In genomic region chr18:46706968-46707367, GRCh38 we compare ENCODE assay signal across 22 cellular contexts. TPM values are rescaled to one million over a fixed set of nuclear protein-coding genes. Genes with fewer than 3 reads are reported as not detected.
DNase-seq lines count a peak whose midpoint lies in the region; ATAC-seq and TF ChIP-seq lines count a peak whose summit lies in the region.
"Had no signal": no experiment of that assay in that cellular context is flagged by ENCODE, and none has a peak within 500 bp of the region (broad histone marks: within the 10 kb centered on the region; RNA-seq: fewer than 3 reads in every experiment).

No MANE protein-coding gene starts in this region.

- no peaks in the 10 kb centered on the region for H3K9me3 ChIP-seq in gastrocnemius medialis
- H3K9me3 ChIP-seq: body of pancreas, sigmoid colon, tibial artery had no signal

- H3K4me3 ChIP-seq in foreskin fibroblast (ENCODE audit: low read depth in 1 of 2, low read length in 2 of 2) = no peak overlapping the region
- H3K4me3 ChIP-seq in gastrocnemius medialis = no peak overlapping the region
- H3K4me3 ChIP-seq: body of pancreas, GM12878, sigmoid colon, tibial artery had no signal

- CTCF ChIA-PET in activated naive CD4-positive, alpha-beta T cell treated with anti-CD3 and anti-CD28 coated beads for 36 hours (lab: Charles Lee) = no interaction called here

- TF ChIP-seq POLR2A in gastrocnemius medialis (IDR thresholded peaks at IDR 0.05) = no peak

- H3K4me1 Mint-ChIP-seq in HFFc6 (ENCODE audit: low read depth) = peaks cover 16% of the 10 kb centered on the region
- no peaks in the 10 kb centered on the region for H3K4me1 Mint-ChIP-seq in activated naive CD4-positive, alpha-beta T cell treated with anti-CD3 and anti-CD28 coated beads for 36 hours (ENCODE audit: low read depth)
- H3K4me1 Mint-ChIP-seq: activated CD4-positive, alpha-beta T cell treated with anti-CD3 and anti-CD28 coated beads, Interleukin-2, amount 10 ng/mL, durations not matched to agents 24 days and 14 days; activated naive CD8-positive, alpha-beta T cell treated with anti-CD3 and anti-CD28 coated beads for 36 hours; activated T-helper 17 cell treated with anti-CD3 and anti-CD28 coated beads, Interleukin-2, amount 50 U/mL, for 72 hours; CD4-positive, alpha-beta memory T cell had no signal

- H3K4me3 Mint-ChIP-seq in HFFc6 = no peak overlapping the region
- H3K4me3 Mint-ChIP-seq in activated naive CD4-positive, alpha-beta T cell treated with anti-CD3 and anti-CD28 coated beads for 36 hours = no peak overlapping the region
- H3K4me3 Mint-ChIP-seq: activated CD4-positive, alpha-beta T cell treated with anti-CD3 and anti-CD28 coated beads, Interleukin-2, amount 10 ng/mL, durations not matched to agents 24 days and 14 days; activated naive CD8-positive, alpha-beta T cell treated with anti-CD3 and anti-CD28 coated beads for 36 hours; activated T-helper 17 cell treated with anti-CD3 and anti-CD28 coated beads, Interleukin-2, amount 50 U/mL, for 72 hours; CD4-positive, alpha-beta memory T cell; effector memory CD8-positive, alpha-beta T cell; T-cell had no signal

- H3K27ac Mint-ChIP-seq in HFFc6 = no peak overlapping the region
- no peak overlapping the region for H3K27ac Mint-ChIP-seq in activated naive CD4-positive, alpha-beta T cell treated with anti-CD3 and anti-CD28 coated beads for 36 hours
- H3K27ac Mint-ChIP-seq: activated CD4-positive, alpha-beta T cell treated with anti-CD3 and anti-CD28 coated beads, Interleukin-2, amount 10 ng/mL, durations not matched to agents 24 days and 14 days; activated naive CD8-positive, alpha-beta T cell treated with anti-CD3 and anti-CD28 coated beads for 36 hours; activated T-helper 17 cell treated with anti-CD3 and anti-CD28 coated beads, Interleukin-2, amount 50 U/mL, for 72 hours; effector memory CD8-positive, alpha-beta T cell; T-cell had no signal

- peaks cover 6% of the 10 kb centered on the region; the same call in 1 of the 2 replicates for H3K27me3 Mint-ChIP-seq in HFFc6 (ENCODE audit: insufficient read depth)
- H3K27me3 Mint-ChIP-seq in activated naive CD4-positive, alpha-beta T cell treated with anti-CD3 and anti-CD28 coated beads for 36 hours (ENCODE audit: low read depth) = no peaks in the 10 kb centered on the region

- no peaks in the 10 kb centered on the region for H3K9me3 Mint-ChIP-seq in HFFc6
- H3K9me3 Mint-ChIP-seq in activated naive CD4-positive, alpha-beta T cell treated with anti-CD3 and anti-CD28 coated beads for 36 hours = no peaks in the 10 kb centered on the region
- H3K9me3 Mint-ChIP-seq: activated CD4-positive, alpha-beta T cell treated with anti-CD3 and anti-CD28 coated beads, Interleukin-2, amount 10 ng/mL, durations not matched to agents 24 days and 14 days; activated naive CD8-positive, alpha-beta T cell treated with anti-CD3 and anti-CD28 coated beads for 36 hours; activated T-helper 17 cell treated with anti-CD3 and anti-CD28 coated beads, Interleukin-2, amount 50 U/mL, for 72 hours; CD4-positive, alpha-beta memory T cell; effector memory CD8-positive, alpha-beta T cell; T-cell had no signal

- peak; percentile 16 to 53 for ATAC-seq in gastrocnemius medialis
- no peak for ATAC-seq in stimulated activated naive CD8-positive, alpha-beta T cell treated with anti-CD3 and anti-CD28 coated beads, Interleukin-15, Interleukin-2, amounts not matched to agents 100 U/mL and 50 U/mL, for 24 hours
- ATAC-seq: activated T-helper 17 cell treated with anti-CD3 and anti-CD28 coated beads, Interleukin-2, amount 50 U/mL, for 72 hours; body of pancreas; effector memory CD8-positive, alpha-beta T cell; GM12878; T-cell had no signal

- H3K27ac ChIP-seq in gastrocnemius medialis (peak overlapping the region in 3 of 4 donors; percentile 13 to 50 (median 31)), substantia nigra (ENCODE audit: low read depth, low read length, poor library complexity, severe bottlenecking) (no peak overlapping the region)
- H3K27ac ChIP-seq: body of pancreas, sigmoid colon, tibial artery had no signal

- TF ChIP-seq CTCF in HFFc6 (IDR thresholded peaks at IDR 0.05) = no peak
- TF ChIP-seq CTCF in foreskin fibroblast (IDR thresholded peaks at IDR 0.05; ENCODE audit: low read depth, low read length) = no peak
- TF ChIP-seq CTCF in gastrocnemius medialis (IDR thresholded peaks at IDR 0.05 in 4 of 5, conservative IDR thresholded peaks at IDR 0.05 in 1 of 5) = no peak

- peaks cover 32 to 51% of the 10 kb centered on the region in 2 donors for H3K4me1 ChIP-seq in gastrocnemius medialis
- H3K4me1 ChIP-seq: body of pancreas, sigmoid colon, tibial artery had no signal

- in situ Hi-C loops in gastrocnemius medialis (cut with MboI; ENCODE audit: low sequenced_read_pairs in 4 of 4) = no loop called here

- intact Hi-C loops in gastrocnemius medialis (cut with DNase I; ENCODE audit: low total_unique reads) = no loop called here
- intact Hi-C loops in activated naive CD4-positive, alpha-beta T cell treated with anti-CD3 and anti-CD28 coated beads for 36 hours (cut with micrococcal nuclease) = no loop called here

- H3K36me3 Mint-ChIP-seq in HFFc6 (ENCODE audit: low read depth) = no peaks in the 10 kb centered on the region
- H3K36me3 Mint-ChIP-seq in activated naive CD4-positive, alpha-beta T cell treated with anti-CD3 and anti-CD28 coated beads for 36 hours (ENCODE audit: low read depth) = no peaks in the 10 kb centered on the region
- H3K36me3 Mint-ChIP-seq: activated naive CD8-positive, alpha-beta T cell treated with anti-CD3 and anti-CD28 coated beads for 36 hours; CD4-positive, alpha-beta memory T cell; T-cell had no signal

- DNase-seq in HFFc6 = peak; percentile 30
- peak; percentile 51 for DNase-seq in RPMI7951 (ENCODE audit: low read depth)
- peak; percentile 10 to 14 for DNase-seq in foreskin fibroblast
- DNase-seq in gastrocnemius medialis = peak in 1 of 2 donors; percentile 18
- DNase-seq in stimulated activated naive CD8-positive, alpha-beta T cell treated with anti-CD3 and anti-CD28 coated beads, Interleukin-15, Interleukin-2, amounts not matched to agents 100 U/mL and 50 U/mL, for 24 hours = no peak
- no peak for DNase-seq in activated naive CD4-positive, alpha-beta T cell treated with anti-CD3 and anti-CD28 coated beads for 36 hours
- no peak for DNase-seq in substantia nigra (lab: John Stamatoyannopoulos, UW)
- DNase-seq: activated CD4-positive, alpha-beta T cell treated with anti-CD3 and anti-CD28 coated beads, Interleukin-2, amount 10 ng/mL, durations not matched to agents 24 days and 14 days; activated naive CD8-positive, alpha-beta T cell treated with anti-CD3 and anti-CD28 coated beads for 36 hours; body of pancreas; CD4-positive, alpha-beta memory T cell; effector memory CD8-positive, alpha-beta T cell; NCI-H1436 treated with DMSO at 0.1 percent for 48 hours; nucleus accumbens; sigmoid colon; stimulated activated naive CD4-positive, alpha-beta T cell; T-cell; tibial artery had no signal

- H3K27me3 ChIP-seq in gastrocnemius medialis = no peaks in the 10 kb centered on the region
- H3K27me3 ChIP-seq: body of pancreas, sigmoid colon had no signal

- no peaks in the 10 kb centered on the region for H3K36me3 ChIP-seq in gastrocnemius medialis
- H3K36me3 ChIP-seq: sigmoid colon, tibial artery had no signal

RNA-seq across cellular contexts. Expression of gene ST8SIA5, which starts 49.9 kb away (rescaled TPM):
- total RNA-seq in HFFc6 (2021; fragmentation: NEBNext Ultra II Directional; extraction: Animal tissue kit (Norgen Biotek cat#: 25700)) = under 1 TPM in 1 of 6 experiments, not detected in 5; 0.23 TPM
- total RNA-seq in RPMI7951 (2014; rRNA removed; shearing (Covaris generic)) = 11.8 and 12.6 TPM in 2 replicates
- total RNA-seq in gastrocnemius medialis = 1 to 10 TPM; 1.7 to 7.7 (median 3.6) TPM
- total RNA-seq in activated naive CD4-positive, alpha-beta T cell treated with anti-CD3 and anti-CD28 coated beads for 36 hours = not detected
- total RNA-seq: activated CD4-positive, alpha-beta T cell treated with anti-CD3 and anti-CD28 coated beads, Interleukin-2, amount 10 ng/mL, durations not matched to agents 24 days and 14 days; activated naive CD8-positive, alpha-beta T cell treated with anti-CD3 and anti-CD28 coated beads for 36 hours; CD4-positive, alpha-beta memory T cell; lung microvascular endothelial cell had no signal

RNA-seq across cellular contexts. Expression of gene LOXHD1, which starts 49.9 kb away (rescaled TPM):
- not detected for total RNA-seq in HFFc6 (2021; fragmentation: NEBNext Ultra II Directional; extraction: Animal tissue kit (Norgen Biotek cat#: 25700))
- total RNA-seq in RPMI7951 (2014; rRNA removed; shearing (Covaris generic)) = not detected in 2 replicates
- under 1 TPM in 1 of 4 donors, not detected in 3; 0.41 TPM for total RNA-seq in gastrocnemius medialis
- total RNA-seq in activated naive CD4-positive, alpha-beta T cell treated with anti-CD3 and anti-CD28 coated beads for 36 hours = under 1 TPM in 1 of 2 experiments, not detected in 1; 0.05 TPM
- total RNA-seq: activated CD4-positive, alpha-beta T cell treated with anti-CD3 and anti-CD28 coated beads, Interleukin-2, amount 10 ng/mL, durations not matched to agents 24 days and 14 days; activated T-helper 17 cell treated with anti-CD3 and anti-CD28 coated beads, Interleukin-2, amount 50 U/mL, for 72 hours; CD4-positive, alpha-beta memory T cell; GM12878; lung microvascular endothelial cell; myocyte had no signal

Comparison
In these comparisons a context has a peak if more than half of its experiments do, and no peak if none do; other contexts are left out.
1. DNase-seq: peak in HFFc6 (single experiment), RPMI7951 (single experiment) and foreskin fibroblast (2 of 2); none in stimulated activated naive CD8-positive, alpha-beta T cell treated with anti-CD3 and anti-CD28 coated beads, Interleukin-15, Interleukin-2, amounts not matched to agents 100 U/mL and 50 U/mL, for 24 hours (single experiment), activated naive CD4-positive, alpha-beta T cell treated with anti-CD3 and anti-CD28 coated beads for 36 hours (single experiment) and substantia nigra (0 of 49).